ENCODE assay signal across 1 cellular context in genomic region chrX:120746153-120746552, GRCh38.
TF ChIP-seq lines count a peak whose summit lies in the region.

No MANE protein-coding gene starts in this region.

TF ChIP-seq in HepG2, 621 proteins besides CTCF, POLR2A, EP300 and RAD21 (continued from another document):
- TF ChIP-seq, protein P1, sequence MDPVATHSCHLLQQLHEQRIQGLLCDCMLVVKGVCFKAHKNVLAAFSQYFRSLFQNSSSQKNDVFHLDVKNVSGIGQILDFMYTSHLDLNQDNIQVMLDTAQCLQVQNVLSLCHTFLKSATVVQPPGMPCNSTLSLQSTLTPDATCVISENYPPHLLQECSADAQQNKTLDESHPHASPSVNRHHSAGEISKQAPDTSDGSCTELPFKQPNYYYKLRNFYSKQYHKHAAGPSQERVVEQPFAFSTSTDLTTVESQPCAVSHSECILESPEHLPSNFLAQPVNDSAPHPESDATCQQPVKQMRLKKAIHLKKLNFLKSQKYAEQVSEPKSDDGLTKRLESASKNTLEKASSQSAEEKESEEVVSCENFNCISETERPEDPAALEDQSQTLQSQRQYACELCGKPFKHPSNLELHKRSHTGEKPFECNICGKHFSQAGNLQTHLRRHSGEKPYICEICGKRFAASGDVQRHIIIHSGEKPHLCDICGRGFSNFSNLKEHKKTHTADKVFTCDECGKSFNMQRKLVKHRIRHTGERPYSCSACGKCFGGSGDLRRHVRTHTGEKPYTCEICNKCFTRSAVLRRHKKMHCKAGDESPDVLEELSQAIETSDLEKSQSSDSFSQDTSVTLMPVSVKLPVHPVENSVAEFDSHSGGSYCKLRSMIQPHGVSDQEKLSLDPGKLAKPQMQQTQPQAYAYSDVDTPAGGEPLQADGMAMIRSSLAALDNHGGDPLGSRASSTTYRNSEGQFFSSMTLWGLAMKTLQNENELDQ (CRISPR knock-in tag; IDR thresholded peaks at IDR 0.05; ENCODE audit: borderline replicate concordance): no peak
- TF ChIP-seq, protein P2, sequence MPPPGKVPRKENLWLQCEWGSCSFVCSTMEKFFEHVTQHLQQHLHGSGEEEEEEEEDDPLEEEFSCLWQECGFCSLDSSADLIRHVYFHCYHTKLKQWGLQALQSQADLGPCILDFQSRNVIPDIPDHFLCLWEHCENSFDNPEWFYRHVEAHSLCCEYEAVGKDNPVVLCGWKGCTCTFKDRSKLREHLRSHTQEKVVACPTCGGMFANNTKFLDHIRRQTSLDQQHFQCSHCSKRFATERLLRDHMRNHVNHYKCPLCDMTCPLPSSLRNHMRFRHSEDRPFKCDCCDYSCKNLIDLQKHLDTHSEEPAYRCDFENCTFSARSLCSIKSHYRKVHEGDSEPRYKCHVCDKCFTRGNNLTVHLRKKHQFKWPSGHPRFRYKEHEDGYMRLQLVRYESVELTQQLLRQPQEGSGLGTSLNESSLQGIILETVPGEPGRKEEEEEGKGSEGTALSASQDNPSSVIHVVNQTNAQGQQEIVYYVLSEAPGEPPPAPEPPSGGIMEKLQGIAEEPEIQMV (CRISPR knock-in tag; IDR thresholded peaks at IDR 0.05; ENCODE audit: low read depth): no peak
- TF ChIP-seq KAT7 (CRISPR knock-in tag; IDR thresholded peaks at IDR 0.05; ENCODE audit: borderline replicate concordance) (no peak), SPEN (CRISPR knock-in tag; IDR thresholded peaks at IDR 0.05; ENCODE audit: low read depth) (no peak), FUBP1 (CRISPR knock-in tag; IDR thresholded peaks at IDR 0.05; ENCODE audit: borderline replicate concordance) (no peak), NFKB2 (CRISPR knock-in tag; IDR thresholded peaks at IDR 0.05; ENCODE audit: borderline replicate concordance) (no peak), U2AF1 (optimal IDR thresholded peaks at IDR 0.05; ENCODE audit: low read depth, low read length) (no peak)
